ENCODE assay signal across 8 cellular contexts in the genomic region with DNA sequence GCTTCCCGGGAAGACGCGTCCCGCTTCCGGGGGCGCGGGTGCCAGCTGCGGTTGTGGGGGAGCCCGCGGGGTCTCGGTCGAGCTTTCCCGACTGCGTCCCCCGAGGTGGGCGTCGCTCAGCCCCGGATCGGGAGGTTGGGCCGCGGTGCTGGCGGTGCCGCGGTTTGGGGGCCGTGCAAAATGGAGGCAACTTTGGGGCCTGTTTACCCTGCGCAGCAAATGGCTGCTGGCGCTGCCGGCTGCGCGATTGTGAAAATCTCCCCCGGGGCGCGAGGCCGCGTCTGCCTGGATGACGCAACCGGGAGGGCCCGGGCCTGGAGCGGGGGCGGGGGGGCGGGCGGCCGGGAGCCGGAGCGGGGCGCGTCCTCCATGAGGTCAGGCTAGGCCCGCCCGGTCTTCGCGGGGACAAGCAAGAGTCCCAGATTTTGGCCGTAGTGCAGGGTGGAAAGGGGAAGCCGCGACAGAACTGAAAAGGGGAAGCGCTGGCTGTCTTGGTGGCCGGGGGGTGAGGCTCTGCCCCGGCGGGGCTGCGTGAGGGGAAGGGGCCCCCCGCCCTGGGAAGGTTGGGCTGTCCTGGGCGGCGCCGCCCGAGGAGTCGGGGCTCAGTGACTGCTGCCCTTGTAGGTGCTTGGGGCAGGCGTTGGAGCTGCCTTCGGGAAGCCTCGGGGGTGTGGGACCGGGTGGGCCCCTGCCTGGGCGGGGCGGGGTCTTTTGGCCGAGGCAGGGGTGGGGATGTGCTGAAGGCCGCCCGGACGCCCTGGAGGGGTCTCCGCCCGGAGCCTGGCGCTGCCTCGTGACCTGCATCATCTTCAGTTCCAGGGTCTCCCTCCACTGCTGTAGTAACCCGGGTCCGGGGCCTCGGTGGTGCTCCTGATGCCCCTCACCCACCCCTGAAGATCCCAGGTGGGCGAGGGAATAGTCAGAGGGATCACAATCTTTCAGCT. TPM values are rescaled to one million over a fixed set of nuclear protein-coding genes. Genes with fewer than 3 reads are reported as not detected.
DNase-seq lines count a peak whose midpoint lies in the region; ATAC-seq and TF ChIP-seq lines count a peak whose summit lies in the region.

No MANE protein-coding gene starts in this region.

- CTCF ChIA-PET in PC-9 (lab: Charles Lee): no interaction called here

- peaks cover 32% of the 10 kb centered on the region for H3F3A ChIP-seq in PC-9 (ENCODE audit: insufficient read depth, low read depth)

- POLR2A ChIA-PET in PC-9 (lab: Charles Lee; ENCODE audit: unreplicated experiment): no interaction called here

- H3K9me3 ChIP-seq in PC-9 (ENCODE audit: insufficient read depth, low read depth) (no peaks in the 10 kb centered on the region), esophagus (ENCODE audit: control insufficient read depth in 2 of 2, insufficient read depth in 1 of 2, low read depth in 1 of 2, low read length in 1 of 2) (no peaks in the 10 kb centered on the region)

- ATAC-seq in HG03378 (IDR thresholded peaks at IDR 0.05; ENCODE audit: unreplicated experiment): no peak

- TF ChIP-seq CTCF in PC-9 (conservative IDR thresholded peaks at IDR 0.05): no peak

- H3K79me2 ChIP-seq in PC-9 (ENCODE audit: low read depth): peaks cover 50% of the 10 kb centered on the region

- H3K36me3 ChIP-seq in PC-9 (ENCODE audit: low read depth): peaks cover 6% of the 10 kb centered on the region; the same call in 1 of the 2 replicates
- H3K36me3 ChIP-seq in esophagus (ENCODE audit: control insufficient read depth in 2 of 2, insufficient read depth in 2 of 2, low read length in 1 of 2): peaks cover 5 to 19% of the 10 kb centered on the region in 2 donors

- no peak overlapping the region for H2AFZ ChIP-seq in PC-9

- H3K27me3 ChIP-seq in PC-9 (ENCODE audit: insufficient read depth, low read depth): no peaks in the 10 kb centered on the region
- H3K27me3 ChIP-seq in esophagus (ENCODE audit: control insufficient read depth in 1 of 2, insufficient read depth in 2 of 2, low read length in 2 of 2): no peaks in the 10 kb centered on the region

- H3K27ac ChIP-seq in PC-9 (peak overlapping the region; percentile 69), esophagus (ENCODE audit: low read depth in 2 of 2, low read length in 1 of 2) (peak overlapping the region; percentile 98 to 99)

- DNase-seq in NCI-H1436 (lab: John Stamatoyannopoulos, UW): peak; percentile 54
- DNase-seq in NCI-H1436 treated with DMSO at 0.1 percent for 48 hours (lab: John Stamatoyannopoulos, UW): no peak
- DNase-seq in PC-9: peak in 1 of 2 experiments; percentile 52
- DNase-seq in activated T-cell treated with anti-CD3 and anti-CD28 coated beads, Interleukin-2, amount 50 U/mL, for 48 hours: peak; percentile 69 to 80
- peak; percentile 84 for DNase-seq in mucosa of gallbladder (ENCODE audit: low spot score)
- peak; percentile 66 to 74 for DNase-seq in stimulated activated CD8-positive, alpha-beta memory T cell treated with anti-CD3 and anti-CD28 coated beads, Interleukin-2, amount 100 ng/mL, for 48 hours (ENCODE audit: low read depth in 2 of 2)

- peaks cover 37% of the 10 kb centered on the region for H4K20me1 ChIP-seq in PC-9 (ENCODE audit: insufficient read depth)

- H3K4me3 ChIP-seq in PC-9 (peak overlapping the region; percentile 88), esophagus (ENCODE audit: low read depth in 1 of 2, low read length in 2 of 2) (peak overlapping the region; percentile 97 to 99)

- H3K9me2 ChIP-seq in PC-9 (ENCODE audit: insufficient read depth): no peaks in the 10 kb centered on the region

- 1% methylated on average over 50 to 83 of the region's 83 CpGs for WGBS in esophagus, 2 donors

- H3K4me1 ChIP-seq in PC-9 (replicated peaks; ENCODE audit: insufficient read depth) (peaks cover 15% of the 10 kb centered on the region; the same call in 1 of the 2 replicates), esophagus (ENCODE audit: control insufficient read depth in 2 of 2, insufficient read depth in 2 of 2, low read length in 1 of 2) (peaks cover 8 to 25% of the 10 kb centered on the region in 2 donors)

- intact Hi-C loops in PC-9 (cut with micrococcal nuclease; ENCODE audit: unreplicated experiment): no loop called here

- peak overlapping the region; percentile 87 for H3K4me2 ChIP-seq in PC-9

- no TSS peak for BruUV-seq in PC-9 (replicated peaks; lab: Mats Ljungman, UMichigan)

RNA-seq across cellular contexts. Expression of gene PEAK3, which starts 11.1 kb away (rescaled TPM):
- total RNA-seq in PC-9 (2021) (not detected in 2 replicates), mucosa of gallbladder (1.0 TPM)
- under 1 TPM; 0.02 to 0.06 TPM for polyA plus RNA-seq in esophagus

RNA-seq across cellular contexts. Expression of gene JSRP1, which starts 14.6 kb away (rescaled TPM):
- 1.1 and 1.4 TPM in 2 replicates for total RNA-seq in PC-9 (2021)
- polyA plus RNA-seq in esophagus: under 1 TPM; 0.13 to 0.20 TPM
- total RNA-seq in mucosa of gallbladder: 0.17 TPM

RNA-seq across cellular contexts. Expression of gene AMH, which starts 21.7 kb away (rescaled TPM):
- total RNA-seq in PC-9 (2021) (6.9 and 8.1 TPM in 2 replicates), mucosa of gallbladder (5.1 TPM)
- polyA plus RNA-seq in esophagus: 1 to 10 TPM in 1 of 2 donors, under 1 TPM in 1; 0.55 to 2.5 TPM

RNA-seq across cellular contexts. Expression of gene SF3A2, which starts 34.2 kb away (rescaled TPM):
- 73.5 and 83.0 TPM in 2 replicates for total RNA-seq in PC-9 (2021)
- polyA plus RNA-seq in esophagus: 10 to 100 TPM; 38.2 to 55.3 TPM
- total RNA-seq in mucosa of gallbladder: 72.8 TPM

RNA-seq across cellular contexts. Expression of gene PLEKHJ1, which starts 34.7 kb away (rescaled TPM):
- total RNA-seq in PC-9 (2021) (38.6 and 45.9 TPM in 2 replicates), mucosa of gallbladder (126 TPM)
- polyA plus RNA-seq in esophagus: 10 to 100 TPM; 55.5 to 59.5 TPM
